ENCODE assay signal across 1 cellular context in genomic region chr11:64801591-64802369, GRCh38.
A peak's percentile ranks its signal among the peaks of the same experiment; 100 is the strongest.
TF ChIP-seq lines count a peak whose summit lies in the region.

No MANE protein-coding gene starts in this region.

TF ChIP-seq in HepG2, 621 proteins besides CTCF, POLR2A, EP300 and RAD21:
- TF ChIP-seq SIX1 (CRISPR knock-in tag; IDR thresholded peaks at IDR 0.05; ENCODE audit: borderline replicate concordance) (no peak), SMARCC2 (IDR thresholded peaks at IDR 0.05) (no peak), HNRNPLL (IDR thresholded peaks at IDR 0.05; ENCODE audit: low read depth, low read length, poor library complexity, severe bottlenecking) (no peak), TFE3 (CRISPR knock-in tag; IDR thresholded peaks at IDR 0.05) (no peak), PAX8 (CRISPR knock-in tag; IDR thresholded peaks at IDR 0.05; ENCODE audit: borderline replicate concordance) (no peak), GABPB1 (CRISPR knock-in tag; IDR thresholded peaks at IDR 0.05) (peak; percentile 47; the same call in 1 of the 2 replicates), HMGXB3 (CRISPR knock-in tag; IDR thresholded peaks at IDR 0.05; ENCODE audit: borderline replicate concordance) (no peak), TCF7 (IDR thresholded peaks at IDR 0.05; ENCODE audit: low read depth) (no peak), SNAPC2 (CRISPR knock-in tag; IDR thresholded peaks at IDR 0.05) (no peak), NR0B2 (CRISPR knock-in tag; IDR thresholded peaks at IDR 0.05) (no peak), PRMT3 (CRISPR knock-in tag; IDR thresholded peaks at IDR 0.05; ENCODE audit: borderline replicate concordance, low read depth) (no peak), HIC2 (CRISPR knock-in tag; IDR thresholded peaks at IDR 0.05; ENCODE audit: low read depth) (no peak), CENPT (CRISPR knock-in tag; IDR thresholded peaks at IDR 0.05; ENCODE audit: low read depth) (no peak), SMC3 (IDR thresholded peaks at IDR 0.05; ENCODE audit: low read length) (no peak), ZNF546 (CRISPR knock-in tag; conservative IDR thresholded peaks at IDR 0.05) (no peak), CEBPG (CRISPR knock-in tag; IDR thresholded peaks at IDR 0.05) (no peak), TRAFD1 (CRISPR knock-in tag; IDR thresholded peaks at IDR 0.05; ENCODE audit: borderline replicate concordance) (no peak), RBM39 (IDR thresholded peaks at IDR 0.05; ENCODE audit: low read depth, low read length, poor library complexity, severe bottlenecking) (no peak), TERF1 (CRISPR knock-in tag; IDR thresholded peaks at IDR 0.05) (no peak), ZMYM3 (CRISPR knock-in tag; IDR thresholded peaks at IDR 0.05) (0 out of 2 replicates have a peak, but pooled peaks have one; percentile 8), ZBTB38 (CRISPR knock-in tag; IDR thresholded peaks at IDR 0.05) (0 out of 2 replicates have a peak, but pooled peaks have one; percentile 43), JUND (CRISPR knock-in tag; IDR thresholded peaks at IDR 0.05) (no peak), GABPA (IDR thresholded peaks at IDR 0.05; ENCODE audit: low read depth, low read length) (peak; percentile 35; the same call in 1 of the 2 replicates), GABPA (CRISPR knock-in tag; IDR thresholded peaks at IDR 0.05; ENCODE audit: low read depth) (peak; percentile 74), ZNF281 (CRISPR knock-in tag; IDR thresholded peaks at IDR 0.05; ENCODE audit: borderline replicate concordance) (no peak), ISX (CRISPR knock-in tag; conservative IDR thresholded peaks at IDR 0.05) (no peak), CBX2 (IDR thresholded peaks at IDR 0.05; ENCODE audit: low read depth, low read length) (no peak), CBX2 (CRISPR knock-in tag; IDR thresholded peaks at IDR 0.05; ENCODE audit: low read depth) (no peak), DNMT3B (CRISPR knock-in tag; conservative IDR thresholded peaks at IDR 0.05) (no peak), RELA (CRISPR knock-in tag; IDR thresholded peaks at IDR 0.05) (no peak), ZFP36 (IDR thresholded peaks at IDR 0.05; ENCODE audit: borderline replicate concordance, low read depth, low read length, partially characterized antibody) (no peak), ZNF75D (CRISPR knock-in tag; IDR thresholded peaks at IDR 0.05; ENCODE audit: borderline replicate concordance) (no peak), TGIF2 (CRISPR knock-in tag; IDR thresholded peaks at IDR 0.05) (no peak), TARDBP (CRISPR knock-in tag; IDR thresholded peaks at IDR 0.05) (no peak), YY1 (IDR thresholded peaks at IDR 0.05; ENCODE audit: insufficient read depth, insufficient replicate concordance, low read depth, low read length) (no peak), FOXK2 (IDR thresholded peaks at IDR 0.05) (no peak), ZBTB37 (CRISPR knock-in tag; IDR thresholded peaks at IDR 0.05) (no peak), ZNF790 (CRISPR knock-in tag; IDR thresholded peaks at IDR 0.05; ENCODE audit: borderline replicate concordance) (no peak), HOXA9 (CRISPR knock-in tag; IDR thresholded peaks at IDR 0.05; ENCODE audit: borderline replicate concordance) (no peak), ZNF768 (CRISPR knock-in tag; IDR thresholded peaks at IDR 0.05) (peak; percentile 93), KLF6 (CRISPR knock-in tag; IDR thresholded peaks at IDR 0.05) (no peak), NFRKB (IDR thresholded peaks at IDR 0.05) (no peak), ZNF547 (CRISPR knock-in tag; IDR thresholded peaks at IDR 0.05) (no peak), ZNF572 (CRISPR knock-in tag; IDR thresholded peaks at IDR 0.05) (no peak), AKAP8 (CRISPR knock-in tag; IDR thresholded peaks at IDR 0.05) (no peak)
